1 cellular context compared by ENCODE assay signal in genomic region chr2:86105969-86106945, GRCh38.
A peak's percentile ranks its signal among the peaks of the same experiment; 100 is the strongest.
TF ChIP-seq lines count a peak whose summit lies in the region.

Gene PTCD3, plus strand, starts transcription at chr2:86106235. Its CDS starts 13 bp downstream, at chr2:86106248.

TF ChIP-seq in K562, 482 proteins besides CTCF, POLR2A, EP300 and RAD21 (continued from another document and continues in another):
- TF ChIP-seq NFIC (IDR thresholded peaks at IDR 0.05) (0 out of 2 replicates have a peak, but pooled peaks have one; percentile 24), CTBP1 (IDR thresholded peaks at IDR 0.05; ENCODE audit: borderline replicate concordance) (peak; percentile 17; the same call in 1 of the 2 replicates), POLR2H (tag; IDR thresholded peaks at IDR 0.05; ENCODE audit: low read depth) (peak; percentile 87), ZNF609 (CRISPR knock-in tag; IDR thresholded peaks at IDR 0.05; ENCODE audit: borderline replicate concordance) (no peak), TAF9B (IDR thresholded peaks at IDR 0.05; ENCODE audit: partially characterized antibody) (peak; percentile 96), ZFP1 (CRISPR knock-in tag; IDR thresholded peaks at IDR 0.05) (no peak), HDAC1 (IDR thresholded peaks at IDR 0.05) (peak in 1 of 2 experiments; percentile 89; a peak in 2 of 4 replicates), PHB2 (IDR thresholded peaks at IDR 0.05; ENCODE audit: low read depth) (no peak), COPS2 (conservative IDR thresholded peaks at IDR 0.05) (no peak), C11orf30 (IDR thresholded peaks at IDR 0.05; ENCODE audit: low read depth) (peak; percentile 82), ZNF695 (CRISPR knock-in tag; IDR thresholded peaks at IDR 0.05) (no peak), ZNF764 (CRISPR knock-in tag; IDR thresholded peaks at IDR 0.05; ENCODE audit: low read depth) (no peak), ZNF318 (IDR thresholded peaks at IDR 0.05; ENCODE audit: borderline replicate concordance in 1 of 2, low read depth in 1 of 2) (no peak), SIN3A (IDR thresholded peaks at IDR 0.05; ENCODE audit: borderline replicate concordance in 2 of 2, control insufficient read depth in 1 of 2, low read depth in 2 of 2, low read length in 2 of 2) (peak; percentile 53 to 91; a peak in 3 of 4 replicates), HNRNPLL (IDR thresholded peaks at IDR 0.05; ENCODE audit: low read depth, low read length, poor library complexity, severe bottlenecking) (peak; percentile 98), ZBED1 (IDR thresholded peaks at IDR 0.05) (no peak), ZNF239 (CRISPR knock-in tag; IDR thresholded peaks at IDR 0.05) (no peak), MED1 (CRISPR knock-in tag; IDR thresholded peaks at IDR 0.05; ENCODE audit: borderline replicate concordance) (no peak), ZNF23 (CRISPR knock-in tag; IDR thresholded peaks at IDR 0.05) (no peak), PTTG1 (tag; IDR thresholded peaks at IDR 0.05; ENCODE audit: low read depth) (no peak), ZSCAN29 (IDR thresholded peaks at IDR 0.05) (no peak), E2F6 (IDR thresholded peaks at IDR 0.05; ENCODE audit: borderline replicate concordance in 1 of 2, extremely low read depth in 1 of 2, insufficient read depth in 1 of 2, insufficient read length in 1 of 2, low read depth in 1 of 2, low read length in 1 of 2, poor library complexity in 1 of 2, severe bottlenecking in 1 of 2) (peak in 1 of 2 experiments; percentile 8), CBFA2T2 (conservative IDR thresholded peaks at IDR 0.05) (no peak), POLR2G (IDR thresholded peaks at IDR 0.05; ENCODE audit: low read depth, low read length) (peak; percentile 98), MITF (IDR thresholded peaks at IDR 0.05) (no peak), SMARCE1 (IDR thresholded peaks at IDR 0.05) (no peak), SP1 (CRISPR knock-in tag; IDR thresholded peaks at IDR 0.05) (peak; percentile 69; the same call in 1 of the 2 replicates), CHD7 (IDR thresholded peaks at IDR 0.05; ENCODE audit: low read depth, low read length) (no peak), ARID2 (IDR thresholded peaks at IDR 0.05) (no peak), ARNT (IDR thresholded peaks at IDR 0.05) (no peak)
